Comparison of ENCODE assay signal across 23 cellular contexts in the genomic region with DNA sequence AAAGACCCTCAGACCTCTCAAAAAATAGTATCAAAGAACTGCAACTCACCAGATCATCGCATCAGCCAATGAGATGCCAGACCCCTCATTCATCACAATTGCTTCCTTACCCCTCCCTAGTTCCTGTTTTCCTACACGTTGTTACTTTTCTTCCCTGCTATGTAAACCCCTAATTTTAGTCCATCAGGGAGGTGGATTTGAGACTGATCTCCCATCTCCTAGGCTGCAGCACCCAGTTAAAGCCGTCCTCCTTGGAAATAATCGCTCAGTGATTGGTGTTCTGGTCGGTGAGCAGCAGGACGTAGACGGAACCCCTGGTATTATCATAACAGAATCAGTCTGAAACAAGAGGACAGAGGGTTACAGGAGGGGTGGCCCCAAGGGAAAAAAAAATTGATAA.
"Had no signal": no experiment of that assay in that cellular context is flagged by ENCODE, and none has a peak within 500 bp of the region (broad histone marks: within the 10 kb centered on the region; RNA-seq: fewer than 3 reads in every experiment).

No MANE protein-coding gene starts in this region.

- FAIRE-seq: bronchial epithelial cell had no signal

- H3K27ac ChIP-seq: colonic mucosa, epithelial cell of prostate, gastroesophageal sphincter, heart left ventricle, ovary, psoas muscle, right atrium auricular region, upper lobe of right lung, VCaP had no signal

- H3K9me3 Mint-ChIP-seq: activated CD4-positive, alpha-beta memory T cell treated with anti-CD3 and anti-CD28 coated beads for 36 hours; activated naive CD8-positive, alpha-beta T cell treated with anti-CD3 and anti-CD28 coated beads, Interleukin-2, amount 10 ng/mL, durations not matched to agents 7 days and 5 days; natural killer cell treated with Interleukin-12 subunit alpha and Interleukin-12 subunit beta and Interleukin-15 and Interleukin-18, amount 100 ng/mL, for 72 hours had no signal

- ATAC-seq: activated CD4-positive, CD25-positive, alpha-beta regulatory T cell treated with anti-CD3 and anti-CD28 coated beads, Interleukin-2, amount 50 U/mL, for 24 hours; activated CD8-positive, alpha-beta memory T cell treated with anti-CD3 and anti-CD28 coated beads, Interleukin-2, amount 10 ng/mL, durations not matched to agents 7 days and 5 days; gastroesophageal sphincter; heart left ventricle; left cardiac atrium; natural killer cell treated with Interleukin-12 subunit alpha and Interleukin-12 subunit beta and Interleukin-15 and Interleukin-18, amount 100 ng/mL, for 72 hours; psoas muscle; stimulated activated naive CD8-positive, alpha-beta T cell treated with anti-CD3 and anti-CD28 coated beads, Interleukin-15, Interleukin-2, amounts not matched to agents 100 U/mL and 50 U/mL, for 24 hours; upper lobe of right lung had no signal

- H3K4me3 ChIP-seq: colonic mucosa, gastroesophageal sphincter, heart left ventricle, ovary, psoas muscle, right atrium auricular region, upper lobe of right lung had no signal

- H3K36me3 ChIP-seq: colonic mucosa, gastroesophageal sphincter, heart left ventricle, ovary, right atrium auricular region, upper lobe of right lung had no signal

- H3K36me3 Mint-ChIP-seq: activated CD4-positive, alpha-beta memory T cell treated with anti-CD3 and anti-CD28 coated beads for 36 hours; activated CD8-positive, alpha-beta memory T cell treated with anti-CD3 and anti-CD28 coated beads, Interleukin-2, amount 10 ng/mL, durations not matched to agents 7 days and 5 days; activated naive CD8-positive, alpha-beta T cell treated with anti-CD3 and anti-CD28 coated beads, Interleukin-2, amount 10 ng/mL, durations not matched to agents 7 days and 5 days had no signal

- H3K4me3 Mint-ChIP-seq: activated CD4-positive, alpha-beta memory T cell treated with anti-CD3 and anti-CD28 coated beads for 36 hours; activated CD8-positive, alpha-beta memory T cell treated with anti-CD3 and anti-CD28 coated beads, Interleukin-2, amount 10 ng/mL, durations not matched to agents 7 days and 5 days; activated naive CD8-positive, alpha-beta T cell treated with anti-CD3 and anti-CD28 coated beads, Interleukin-2, amount 10 ng/mL, durations not matched to agents 7 days and 5 days; natural killer cell treated with Interleukin-12 subunit alpha and Interleukin-12 subunit beta and Interleukin-15 and Interleukin-18, amount 100 ng/mL, for 72 hours; T-helper 2 cell treated with Interferon-gamma antibody and Interleukin-4, amounts not matched to agents 5 μg/mL and 100 μg/mL, for 36 hours had no signal

- H3K27me3 Mint-ChIP-seq: activated CD4-positive, alpha-beta memory T cell treated with anti-CD3 and anti-CD28 coated beads for 36 hours; activated CD8-positive, alpha-beta memory T cell treated with anti-CD3 and anti-CD28 coated beads, Interleukin-2, amount 10 ng/mL, durations not matched to agents 7 days and 5 days; activated naive CD8-positive, alpha-beta T cell treated with anti-CD3 and anti-CD28 coated beads, Interleukin-2, amount 10 ng/mL, durations not matched to agents 7 days and 5 days had no signal

- H3K9me3 ChIP-seq: colonic mucosa, gastroesophageal sphincter, ovary, psoas muscle, right atrium auricular region, upper lobe of right lung had no signal

- H3K27ac Mint-ChIP-seq: activated CD4-positive, alpha-beta memory T cell treated with anti-CD3 and anti-CD28 coated beads for 36 hours; activated CD8-positive, alpha-beta memory T cell treated with anti-CD3 and anti-CD28 coated beads, Interleukin-2, amount 10 ng/mL, durations not matched to agents 7 days and 5 days; T-helper 2 cell treated with Interferon-gamma antibody and Interleukin-4, amounts not matched to agents 5 μg/mL and 100 μg/mL, for 36 hours had no signal

- H3K4me1 ChIP-seq: colonic mucosa, psoas muscle, upper lobe of right lung had no signal

- H3K27me3 ChIP-seq: colonic mucosa, gastroesophageal sphincter, ovary, right atrium auricular region, upper lobe of right lung had no signal

- DNase-seq: activated CD4-positive, alpha-beta memory T cell treated with anti-CD3 and anti-CD28 coated beads for 36 hours; activated CD8-positive, alpha-beta memory T cell treated with anti-CD3 and anti-CD28 coated beads, Interleukin-2, amount 10 ng/mL, durations not matched to agents 7 days and 5 days; activated gamma-delta T cell treated with Interleukin-2 at 50 U/mL for 16 hours; activated naive CD8-positive, alpha-beta T cell treated with anti-CD3 and anti-CD28 coated beads, Interleukin-2, amount 10 ng/mL, durations not matched to agents 7 days and 5 days; activated T-cell treated with anti-CD3 and anti-CD28 coated beads for 4 hours; amygdala; colonic mucosa; heart left ventricle; islet precursor cell; left cardiac atrium; ovary; psoas muscle; stimulated activated CD4-positive, alpha-beta T cell treated with anti-CD3 and anti-CD28 coated beads, Interleukin-4, amount 100 ng/mL, for 24 hours; stimulated activated naive CD8-positive, alpha-beta T cell treated with anti-CD3 and anti-CD28 coated beads, Interleukin-15, Interleukin-2, amounts not matched to agents 100 U/mL and 50 U/mL, for 24 hours; upper lobe of right lung had no signal
